Comparison of ENCODE assay signal across 1 cellular context in genomic region chr12:130970165-130970907, GRCh38.
TF ChIP-seq lines count a peak whose summit lies in the region.

No MANE protein-coding gene starts in this region.

TF ChIP-seq in K562, 482 proteins besides CTCF, POLR2A, EP300 and RAD21:
- no peak for TF ChIP-seq FOXP4 (CRISPR knock-in tag; IDR thresholded peaks at IDR 0.05; ENCODE audit: borderline replicate concordance)
- no peak for TF ChIP-seq CEBPG (CRISPR knock-in tag; IDR thresholded peaks at IDR 0.05)
- peak; percentile 30 to 65; a peak in 2 of 4 replicates for TF ChIP-seq CEBPG (tag; conservative IDR thresholded peaks at IDR 0.05 in 1 of 2, IDR thresholded peaks at IDR 0.05 in 1 of 2)
- no peak for TF ChIP-seq SLC30A9 (CRISPR knock-in tag; IDR thresholded peaks at IDR 0.05)
- no peak for TF ChIP-seq MCM5 (IDR thresholded peaks at IDR 0.05; ENCODE audit: low read depth)
- TF ChIP-seq CEBPB (tag; IDR thresholded peaks at IDR 0.05) = peak; percentile 79
- no peak for TF ChIP-seq KDM1A (IDR thresholded peaks at IDR 0.05)
- no peak for TF ChIP-seq ZNF41 (CRISPR knock-in tag; conservative IDR thresholded peaks at IDR 0.05)
- no peak for TF ChIP-seq ZKSCAN1 (IDR thresholded peaks at IDR 0.05; ENCODE audit: low read depth, low read length)
- no peak for TF ChIP-seq PRMT5 (CRISPR knock-in tag; IDR thresholded peaks at IDR 0.05)
- TF ChIP-seq MBD1 (CRISPR knock-in tag; IDR thresholded peaks at IDR 0.05) = no peak
